Comparison of ENCODE assay signal across 6 cellular contexts in genomic region chr7:152376716-152377484, GRCh38. TPM values are rescaled to one million over a fixed set of nuclear protein-coding genes. Genes with fewer than 3 reads are reported as not detected.
DNase-seq lines count a peak whose midpoint lies in the region; ATAC-seq, FAIRE-seq and TF ChIP-seq lines count a peak whose summit lies in the region.
"Not testable (repeated sequence)": the region's sequence is repeated elsewhere in the genome, so short reads cannot be mapped to it uniquely, and the experiment has no call there.

No MANE protein-coding gene starts in this region.

- not testable (repeated sequence) for H4K8ac ChIP-seq in H1 (ENCODE audit: extremely low read depth, insufficient read depth, low read length)

- H3K4me3 Mint-ChIP-seq in T-helper 17 cell = not testable (repeated sequence)

- not testable (repeated sequence) for TF ChIP-seq POLR2A in GM12878 (IDR thresholded peaks at IDR 0.05; ENCODE audit: low read depth, low read length); H1 (IDR thresholded peaks at IDR 0.05; ENCODE audit: control extremely low read depth in 1 of 2, low read depth in 2 of 2, low read length in 2 of 2); HepG2 (IDR thresholded peaks at IDR 0.05; ENCODE audit: insufficient read depth in 1 of 2, low read depth in 2 of 2, low read length in 2 of 2)

- H3K36me3 Mint-ChIP-seq in T-helper 17 cell (ENCODE audit: low read depth) = not testable (repeated sequence)

- H3K27me3 Mint-ChIP-seq in T-helper 17 cell = not testable (repeated sequence)

- not testable (repeated sequence) for BruUV-seq in GM12878 (replicated peaks; lab: Mats Ljungman, UMichigan); HepG2 (replicated peaks; lab: Mats Ljungman, UMichigan)

- TF ChIP-seq CTCF in GM12878 (IDR thresholded peaks at IDR 0.05 in 2 of 3, conservative IDR thresholded peaks at IDR 0.05 in 1 of 3; ENCODE audit: control insufficient read depth in 2 of 3, extremely low read depth in 1 of 3, insufficient read depth in 1 of 3, low read depth in 3 of 3, low read length in 3 of 3); H1 (IDR thresholded peaks at IDR 0.05; ENCODE audit: control extremely low read depth in 1 of 3, insufficient read depth in 1 of 3, low read depth in 1 of 3, low read length in 3 of 3); HepG2 (CRISPR knock-in tag; IDR thresholded peaks at IDR 0.05); upper lobe of right lung (IDR thresholded peaks at IDR 0.05): not testable (repeated sequence)

- RAD21 ChIA-PET in GM12878 (lab: Charles Lee; ENCODE audit: unreplicated experiment) = not testable (repeated sequence)

- not testable (repeated sequence) for H2AK5ac ChIP-seq in H1 (ENCODE audit: low read depth, low read length)

- not testable (repeated sequence) for H2AFZ ChIP-seq in GM12878 (ENCODE audit: control insufficient read depth, low read depth, low read length); H1 (ENCODE audit: low read length); HepG2 (ENCODE audit: low read length)

- not testable (repeated sequence) for H3K9ac ChIP-seq in GM12878 (ENCODE audit: control insufficient read depth, insufficient read depth, low read length); H1 (replicated peaks in 1 of 4; ENCODE audit: extremely low read depth in 1 of 4, low read depth in 3 of 4, low read length in 3 of 4); HepG2 (ENCODE audit: insufficient read depth, low read depth, low read length)

- intact Hi-C loops in GM12878 (cut with micrococcal nuclease; ENCODE audit: unreplicated experiment); HepG2 (cut with micrococcal nuclease; ENCODE audit: unreplicated experiment); sciatic nerve (cut with DNase I); upper lobe of right lung (cut with DNase I): not testable (repeated sequence)

- not testable (repeated sequence) for H3K27me3 ChIP-seq in GM12878 (replicated peaks in 1 of 2; ENCODE audit: control insufficient read depth in 2 of 2, insufficient read depth in 2 of 2, low read length in 1 of 2); H1 (replicated peaks in 1 of 4; ENCODE audit: control insufficient read depth in 3 of 4, extremely low read depth in 1 of 4, insufficient read depth in 3 of 4, low read length in 3 of 4); HepG2 (ENCODE audit: control insufficient read depth in 1 of 2, insufficient read depth in 2 of 2, low read length in 2 of 2); upper lobe of right lung

- not testable (repeated sequence) for H2BK120ac ChIP-seq in H1 (replicated peaks; ENCODE audit: low read depth, low read length)

- H3K4ac ChIP-seq in H1 (replicated peaks; ENCODE audit: insufficient read length, low read depth, low read length) = not testable (repeated sequence)

- H2BK15ac ChIP-seq in H1 (ENCODE audit: low read length) = not testable (repeated sequence)

- H4K5ac ChIP-seq in H1 (ENCODE audit: insufficient read length, low read depth, low read length) = not testable (repeated sequence)

- not testable (repeated sequence) for H4K20me1 ChIP-seq in GM12878 (ENCODE audit: control insufficient read depth, insufficient read depth); H1 (replicated peaks in 1 of 2; ENCODE audit: control insufficient read depth in 1 of 2, insufficient read depth in 2 of 2, low read length in 2 of 2); HepG2 (ENCODE audit: insufficient read depth, low read length)

- not testable (repeated sequence) for H3K36me3 ChIP-seq in GM12878 (ENCODE audit: control insufficient read depth in 2 of 2, insufficient read depth in 2 of 2, low read length in 1 of 2); H1 (ENCODE audit: control insufficient read depth in 2 of 4, insufficient read depth in 4 of 4, low read length in 3 of 4); HepG2 (replicated peaks in 1 of 2; ENCODE audit: control insufficient read depth in 1 of 2, insufficient read depth in 2 of 2, low read length in 2 of 2); upper lobe of right lung

- TF ChIP-seq RAD21 in GM12878 (IDR thresholded peaks at IDR 0.05; ENCODE audit: insufficient read depth, low read depth, low read length); H1 (IDR thresholded peaks at IDR 0.05 in 1 of 2, conservative IDR thresholded peaks at IDR 0.05 in 1 of 2; ENCODE audit: low read depth in 2 of 2, low read length in 2 of 2); HepG2 (CRISPR knock-in tag; IDR thresholded peaks at IDR 0.05): not testable (repeated sequence)

- ATAC-seq in T-helper 17 cell, GM12878: not testable (repeated sequence)
- ATAC-seq in HepG2 = peak; percentile 63
- peak; percentile 33 for ATAC-seq in sciatic nerve
- peak; percentile 37 for ATAC-seq in upper lobe of right lung

- H3K4me2 ChIP-seq in GM12878 (ENCODE audit: control insufficient read depth, insufficient read depth); H1 (ENCODE audit: insufficient read depth in 1 of 2, low read depth in 2 of 2, low read length in 2 of 2); HepG2 (ENCODE audit: low read depth, low read length): not testable (repeated sequence)

- not testable (repeated sequence) for H2BK5ac ChIP-seq in H1 (ENCODE audit: low read depth, low read length)

- WGBS in GM12878 (ENCODE audit: insufficient coverage, insufficient replicate concordance, low lambda C conversion rate, missing lambda C conversion rate) = 70% methylated on average over 8 of the region's 8 CpGs
- WGBS in H1 (ENCODE audit: extremely low coverage in 1 of 2, insufficient coverage in 1 of 2, insufficient read length in 1 of 2, insufficient replicate concordance in 2 of 2, low coverage in 1 of 2, low lambda C conversion rate in 2 of 2, missing lambda C conversion rate in 1 of 2), 2 experiments = 84% methylated on average over 8 of the region's 8 CpGs; no CpG with 5 or more reads in 1 of the 2 experiments
- 68% methylated on average over 8 of the region's 8 CpGs for WGBS in HepG2 (ENCODE audit: low lambda C conversion rate)

- POLR2A ChIA-PET in GM12878 (lab: Charles Lee); H1 (lab: Charles Lee; ENCODE audit: partially characterized antibody); HepG2 (lab: Yijun Ruan, JAX): not testable (repeated sequence)

- not testable (repeated sequence) for H3K23me2 ChIP-seq in H1 (ENCODE audit: low read depth, low read length)

- peak; percentile 78 for FAIRE-seq in GM12878 (lab: Jason Lieb, UNC)
- FAIRE-seq in H1 (lab: Jason Lieb, UNC) = peak; percentile 88
- peak; percentile 43 for FAIRE-seq in HepG2 (lab: Jason Lieb, UNC)

- SMC1A ChIA-PET in GM12878 (lab: Charles Lee; ENCODE audit: uncharacterized antibody, unreplicated experiment) = not testable (repeated sequence)

- H3K56ac ChIP-seq in H1 (replicated peaks; ENCODE audit: insufficient read length, low read depth, low read length) = not testable (repeated sequence)

- not testable (repeated sequence) for H3K27ac ChIP-seq in GM12878 (ENCODE audit: control insufficient read depth, insufficient read depth); H1 (ENCODE audit: low read depth, low read length); HepG2 (ENCODE audit: extremely low read length, insufficient read depth, low read length); upper lobe of right lung

- H4K91ac ChIP-seq in H1 (replicated peaks; ENCODE audit: insufficient read length, low read length) = not testable (repeated sequence)

- H3K79me2 ChIP-seq in GM12878 (ENCODE audit: control insufficient read depth, insufficient read depth, low read length) (peaks cover 56% of the 10 kb centered on the region), H1 (ENCODE audit: control insufficient read depth in 1 of 2, insufficient read depth in 2 of 2, low read length in 2 of 2) (peaks cover 0 to 77% of the 10 kb centered on the region in 2 experiments; a peak in 3 of 4 replicates), HepG2 (ENCODE audit: insufficient read depth, low read length) (peaks cover 40% of the 10 kb centered on the region)

- H3K4me1 ChIP-seq in GM12878 (ENCODE audit: control insufficient read depth, insufficient read depth, low read length); H1 (replicated peaks in 1 of 4; ENCODE audit: control insufficient read depth in 3 of 4, insufficient read depth in 4 of 4, low read length in 3 of 4); HepG2 (ENCODE audit: insufficient read depth, low read length); upper lobe of right lung: not testable (repeated sequence)

- CTCF ChIA-PET in GM12878 (lab: Yijun Ruan, JAX); H1 (lab: Charles Lee; ENCODE audit: partially characterized antibody); HepG2 (lab: Yijun Ruan, JAX; ENCODE audit: low intra/inter-chr PET ratio, low total read pairs): not testable (repeated sequence)

- TF ChIP-seq EP300 in GM12878 (IDR thresholded peaks at IDR 0.05; ENCODE audit: borderline replicate concordance in 1 of 2, control insufficient read depth in 1 of 2, low read depth in 2 of 2, low read length in 2 of 2); H1 (IDR thresholded peaks at IDR 0.05; ENCODE audit: borderline replicate concordance in 1 of 2, low read depth in 2 of 2, low read length in 2 of 2); HepG2 (CRISPR knock-in tag; IDR thresholded peaks at IDR 0.05; ENCODE audit: borderline replicate concordance): not testable (repeated sequence)
- peak in 1 of 2 experiments; percentile 13; a peak in 1 of 4 replicates for TF ChIP-seq EP300 in HepG2 (IDR thresholded peaks at IDR 0.05; ENCODE audit: low read depth in 2 of 2, low read length in 2 of 2)

- not testable (repeated sequence) for H2BK12ac ChIP-seq in H1 (ENCODE audit: low read depth, low read length)

- H3K14ac ChIP-seq in H1 (ENCODE audit: insufficient read length) = not testable (repeated sequence)

- H3K4me3 ChIP-seq in GM12878; H1 (ENCODE audit: extremely low read depth in 1 of 4, insufficient read depth in 2 of 4, low read depth in 3 of 4, low read length in 4 of 4); HepG2 (replicated peaks in 1 of 3; ENCODE audit: insufficient read depth in 1 of 3, low read depth in 2 of 3, low read length in 3 of 3); upper lobe of right lung: not testable (repeated sequence)

- H3K23ac ChIP-seq in H1 (ENCODE audit: insufficient read length) = not testable (repeated sequence)

- not testable (repeated sequence) for H3K18ac ChIP-seq in H1 (ENCODE audit: extremely low read depth, low read length)

- H3K79me1 ChIP-seq in H1 (ENCODE audit: low read depth, low read length) = not testable (repeated sequence)

- DNase-seq in T-helper 17 cell; GM12878 (ENCODE audit: low read depth, low spot score); H1 (ENCODE audit: low read depth in 1 of 2, low spot score in 2 of 2); HepG2 (ENCODE audit: low spot score); sciatic nerve (ENCODE audit: low spot score); upper lobe of right lung: not testable (repeated sequence)

- H3K4me1 Mint-ChIP-seq in T-helper 17 cell = peaks cover 25% of the 10 kb centered on the region

- in situ Hi-C loops in GM12878 (cut with MboI); HepG2 (cut with HindIII; ENCODE audit: extremely low pct_ligation_motif_present, low pct_unique_long_range_greater_than_20kb): not testable (repeated sequence)

- peak overlapping the region; percentile 27 for H3K27ac Mint-ChIP-seq in T-helper 17 cell

- not testable (repeated sequence) for H3K9me3 ChIP-seq in T-helper 17 cell (ENCODE audit: control insufficient read depth, low read length, poor library complexity, severe bottlenecking); upper lobe of right lung
- H3K9me3 ChIP-seq in GM12878 (replicated peaks; ENCODE audit: control insufficient read depth, insufficient read depth, low read length) (peaks cover 12% of the 10 kb centered on the region; the same call in 2 of the 3 replicates), H1 (ENCODE audit: insufficient read depth in 2 of 2, low read depth in 1 of 2, low read length in 1 of 2) (peaks cover 10 to 14% of the 10 kb centered on the region in 2 experiments; a peak in 3 of 4 replicates), HepG2 (ENCODE audit: low read length) (peaks cover 19% of the 10 kb centered on the region)

- not testable (repeated sequence) for H2BK20ac ChIP-seq in H1 (ENCODE audit: low read length)

RNA-seq across cellular contexts. Expression of gene KMT2C, which starts 58.9 kb away (rescaled TPM):
- total RNA-seq in T-helper 17 cell = 100 to 1,000 TPM; 151 to 154 TPM
- 533 and 539 TPM in 2 replicates for total RNA-seq in GM12878 (2013; cell fraction: nucleolus; rRNA removed)
- total RNA-seq in GM12878 (2014; rRNA removed) = 18.6 and 23.9 TPM in 2 replicates
- total RNA-seq in GM12878 (2014; rRNA removed; fragmentation: Illumina TruSeq; extraction: Trizol) = 22.5 and 24.4 TPM in 2 replicates
- 45.2 and 51.0 TPM in 2 replicates for total RNA-seq in GM12878 (2021)
- polyA plus RNA-seq in GM12878 (2011; ENCODE audit: low read depth) = 20.5 TPM
- polyA plus RNA-seq in GM12878 (2011; rRNA removed) = 20.1 and 21.5 TPM in 2 replicates
- polyA plus RNA-seq in GM12878 (2011; cell fraction: cytosol; rRNA removed) = 19.0 and 25.0 TPM in 2 replicates
- 45.9 and 55.3 TPM in 2 replicates for polyA plus RNA-seq in GM12878 (2011; cell fraction: nucleus; rRNA removed)
- polyA plus RNA-seq in GM12878 (2012) = 18.9 and 21.4 TPM in 2 replicates
- 23.2 and 27.7 TPM in 2 replicates for polyA plus RNA-seq in GM12878 (2014; fragmentation: Illumina TruSeq; extraction: Trizol)
- 10 to 100 TPM in 1 of 2 experiments, 1 to 10 TPM in 1; 3.3 to 11.0 TPM for polyA plus RNA-seq in GM12878 (2014; fragmentation: Nextera tagmentation; extraction: Ambion mirVana)
- 16.4 and 19.7 TPM in 2 replicates for polyA plus RNA-seq in GM12878 (2014; rRNA removed)
- polyA plus RNA-seq in GM12878 (2016; fragmentation: Nextera tagmentation; extraction: Ambion mirVana) = 10 to 100 TPM; 10.9 to 14.4 TPM
- polyA minus RNA-seq in GM12878 (2011; rRNA and poly(A)+ RNA removed) = 90.8 and 145 TPM in 2 replicates
- polyA minus RNA-seq in GM12878 (2011; cell fraction: cytosol; rRNA and poly(A)+ RNA removed) = 31.4 and 32.6 TPM in 2 replicates
- polyA minus RNA-seq in GM12878 (2011; cell fraction: nucleus; rRNA and poly(A)+ RNA removed) = 97.8 and 125 TPM in 2 replicates
- 40.3 and 40.8 TPM in 2 replicates for total RNA-seq in H1 (2021; fragmentation: NEBNext Ultra II Directional; extraction: Animal tissue kit (Norgen Biotek cat#: 25700))
- polyA plus RNA-seq in H1 (2011; rRNA removed) = 7.7 and 9.1 TPM in 2 replicates
- 8.4 TPM for polyA plus RNA-seq in H1 (2011; cell fraction: cytosol; rRNA removed)
- 26.2 TPM for polyA plus RNA-seq in H1 (2011; cell fraction: nucleus; rRNA removed)
- 11.3 to 14.9 TPM (median 13.5 TPM) in 4 replicates for polyA plus RNA-seq in H1 (2012, experiment 1 of 2)
- 0.46 TPM for polyA plus RNA-seq in H1 (2012, experiment 2 of 2)
- 7.9 TPM for polyA plus RNA-seq in H1 (2013, experiment 1 of 2)
- polyA plus RNA-seq in H1 (2013, experiment 2 of 2) = 6.6 TPM
- polyA minus RNA-seq in H1 (2011; rRNA and poly(A)+ RNA removed) = 38.0 and 51.4 TPM in 2 replicates
- 23.0 TPM for polyA minus RNA-seq in H1 (2011; cell fraction: cytosol; rRNA and poly(A)+ RNA removed)
- polyA minus RNA-seq in H1 (2011; cell fraction: nucleus; rRNA and poly(A)+ RNA removed) = 79.7 TPM
- 14.4 and 22.9 TPM in 2 replicates for total RNA-seq in HepG2 (2016; rRNA removed; fragmentation: Illumina TruSeq; extraction: Trizol)
- 27.0 and 27.7 TPM in 2 replicates for total RNA-seq in HepG2 (2016; cell fraction: cytosol; rRNA removed; fragmentation: Illumina TruSeq; extraction: Trizol; ENCODE audit: low read depth)
- 14.4 and 19.1 TPM in 2 replicates for total RNA-seq in HepG2 (2016; cell fraction: insoluble cytoplasmic fraction; rRNA removed; fragmentation: Illumina TruSeq; extraction: Trizol)
- 17.0 and 21.9 TPM in 2 replicates for total RNA-seq in HepG2 (2016; cell fraction: membrane; rRNA removed; fragmentation: Illumina TruSeq; extraction: Trizol)
- total RNA-seq in HepG2 (2016; cell fraction: nucleus; rRNA removed; fragmentation: Illumina TruSeq; extraction: Trizol) = 48.1 and 51.6 TPM in 2 replicates
- 7.1 and 7.5 TPM in 2 replicates for polyA plus RNA-seq in HepG2 (2011; rRNA removed)
- polyA plus RNA-seq in HepG2 (2011; cell fraction: cytosol; rRNA removed) = 4.1 and 6.3 TPM in 2 replicates
- polyA plus RNA-seq in HepG2 (2011; cell fraction: nucleus; rRNA removed) = 15.2 and 17.5 TPM in 2 replicates
- 11.9 and 12.7 TPM in 2 replicates for polyA plus RNA-seq in HepG2 (2012)
- polyA plus RNA-seq in HepG2 (2016; cell fraction: cytosol; fragmentation: Illumina TruSeq; extraction: Trizol; ENCODE audit: low read depth) = 0.25 and 0.36 TPM in 2 replicates
- polyA plus RNA-seq in HepG2 (2016; cell fraction: insoluble cytoplasmic fraction; fragmentation: Illumina TruSeq; extraction: Trizol; ENCODE audit: low read depth) = 5.8 and 7.4 TPM in 2 replicates
- polyA plus RNA-seq in HepG2 (2016; cell fraction: membrane; fragmentation: Illumina TruSeq; extraction: Trizol; ENCODE audit: low read depth) = 0.54 and 1.00 TPM in 2 replicates
- polyA plus RNA-seq in HepG2 (2016; cell fraction: nucleus; fragmentation: Illumina TruSeq; extraction: Trizol; ENCODE audit: insufficient read depth, low read depth) = 14.9 and 20.0 TPM in 2 replicates
- polyA minus RNA-seq in HepG2 (2011; rRNA and poly(A)+ RNA removed; ENCODE audit: low replicate concordance) = 22.0 and 25.5 TPM in 2 replicates
- polyA minus RNA-seq in HepG2 (2011; cell fraction: cytosol; rRNA and poly(A)+ RNA removed) = 17.4 and 19.6 TPM in 2 replicates
- 87.2 and 102 TPM in 2 replicates for polyA minus RNA-seq in HepG2 (2011; cell fraction: nucleus; rRNA and poly(A)+ RNA removed)
- total RNA-seq in sciatic nerve = 140 TPM
- 99.0 TPM for total RNA-seq in upper lobe of right lung
